In the genomic region with DNA sequence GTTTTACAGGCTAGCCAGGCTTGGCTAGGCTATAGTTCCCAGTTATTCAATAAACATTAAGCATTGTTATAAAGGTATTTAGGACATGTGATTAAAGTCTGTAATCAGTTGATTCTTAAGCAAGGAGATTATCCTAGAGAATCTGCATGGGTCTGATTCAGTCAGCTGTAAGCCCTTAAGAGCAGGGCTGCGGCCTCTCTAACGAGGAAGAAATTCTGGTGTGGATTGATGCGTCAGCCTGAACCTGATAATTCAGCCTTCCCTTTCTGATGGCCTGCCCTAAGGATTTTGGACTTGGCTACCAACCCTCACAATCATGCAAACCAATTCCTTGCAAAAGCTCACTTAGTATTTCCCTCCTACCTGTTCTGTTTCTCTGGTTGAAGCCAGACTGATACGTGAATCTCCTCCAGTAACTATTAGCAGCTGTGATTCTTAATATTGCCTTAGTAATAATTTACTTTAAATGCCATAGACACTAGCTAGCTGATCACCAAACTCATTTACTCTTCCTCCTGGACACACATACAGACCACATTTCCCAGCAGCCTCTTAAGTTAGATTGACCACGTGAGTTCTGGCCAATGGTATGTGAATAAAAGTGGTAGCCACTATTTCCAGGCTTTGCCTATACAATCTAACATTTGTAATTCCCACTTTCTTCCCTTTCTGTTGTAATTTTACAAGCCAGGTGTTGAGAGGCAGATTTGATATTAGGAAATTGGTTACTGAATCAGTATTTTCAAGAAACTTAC, we compare ENCODE assay signal across 21 cellular contexts.
"Had no signal": no experiment of that assay in that cellular context is flagged by ENCODE, and none has a peak within 500 bp of the region (broad histone marks: within the 10 kb centered on the region; RNA-seq: fewer than 3 reads in every experiment).

No MANE protein-coding gene starts in this region.

- H3K27ac ChIP-seq: ascending aorta, colonic mucosa, dorsolateral prefrontal cortex, epithelial cell of prostate, heart left ventricle, thoracic aorta, vagina, VCaP had no signal

- H3K27me3 ChIP-seq: ascending aorta, colonic mucosa, dorsolateral prefrontal cortex, heart left ventricle, vagina had no signal

- DNase-seq: activated CD4-positive, alpha-beta T cell treated with anti-CD3 and anti-CD28 coated beads, Interleukin-2, amount 50 U/mL, for 1 hour; activated CD4-positive, CD25-positive, alpha-beta regulatory T cell treated with anti-CD3 and anti-CD28 coated beads, Interleukin-2, amount 50 U/mL, for 72 hours; activated CD8-positive, alpha-beta T cell treated with anti-CD3 and anti-CD28 coated beads, Interleukin-2, amount 10 ng/mL, durations not matched to agents 7 days and 5 days; activated gamma-delta T cell treated with Interleukin-2 at 50 U/mL for 16 hours; activated T-cell treated with anti-CD3 and anti-CD28 coated beads, Interleukin-2, amount 50 U/mL, for 1 hour; colonic mucosa; dorsolateral prefrontal cortex; heart left ventricle; left cardiac atrium; mesenchymal stem cell; stimulated activated CD4-positive, alpha-beta T cell treated with anti-CD3 and anti-CD28 coated beads, Interleukin-2, amount 100 ng/mL, for 48 hours; stimulated activated CD8-positive, alpha-beta memory T cell treated with anti-CD3 and anti-CD28 coated beads, Interleukin-4, amount 100 ng/mL, for 48 hours had no signal

- H3K36me3 Mint-ChIP-seq: type B pancreatic cell had no signal

- H3K9me3 Mint-ChIP-seq: type B pancreatic cell had no signal

- ATAC-seq: activated CD8-positive, alpha-beta T cell treated with anti-CD3 and anti-CD28 coated beads, Interleukin-2, amount 10 ng/mL, durations not matched to agents 7 days and 5 days; activated naive CD4-positive, alpha-beta T cell treated with anti-CD3 and anti-CD28 coated beads, Interleukin-2, amount 50 U/mL, for 72 hours; left cardiac atrium; mucosa of descending colon; sciatic nerve had no signal

- H3K36me3 ChIP-seq: ascending aorta, colonic mucosa, heart left ventricle, thoracic aorta, vagina had no signal

- H3K27me3 Mint-ChIP-seq: type B pancreatic cell had no signal

- H3K9me3 ChIP-seq: ascending aorta, colonic mucosa, heart left ventricle, thoracic aorta, vagina had no signal

- H3K4me3 ChIP-seq: ascending aorta, colonic mucosa, dorsolateral prefrontal cortex, heart left ventricle, mucosa of descending colon, thoracic aorta, vagina had no signal

- H3K27ac Mint-ChIP-seq: activated CD8-positive, alpha-beta T cell treated with anti-CD3 and anti-CD28 coated beads, Interleukin-2, amount 10 ng/mL, durations not matched to agents 7 days and 5 days; activated naive CD4-positive, alpha-beta T cell treated with anti-CD3 and anti-CD28 coated beads, Interleukin-2, amount 50 U/mL, for 72 hours; type B pancreatic cell had no signal

- H3K4me3 Mint-ChIP-seq: activated CD8-positive, alpha-beta T cell treated with anti-CD3 and anti-CD28 coated beads, Interleukin-2, amount 10 ng/mL, durations not matched to agents 7 days and 5 days; type B pancreatic cell had no signal

- H3K4me1 ChIP-seq: ascending aorta, colonic mucosa, vagina had no signal
